ENCODE assay signal across 11 cellular contexts in the genomic region with DNA sequence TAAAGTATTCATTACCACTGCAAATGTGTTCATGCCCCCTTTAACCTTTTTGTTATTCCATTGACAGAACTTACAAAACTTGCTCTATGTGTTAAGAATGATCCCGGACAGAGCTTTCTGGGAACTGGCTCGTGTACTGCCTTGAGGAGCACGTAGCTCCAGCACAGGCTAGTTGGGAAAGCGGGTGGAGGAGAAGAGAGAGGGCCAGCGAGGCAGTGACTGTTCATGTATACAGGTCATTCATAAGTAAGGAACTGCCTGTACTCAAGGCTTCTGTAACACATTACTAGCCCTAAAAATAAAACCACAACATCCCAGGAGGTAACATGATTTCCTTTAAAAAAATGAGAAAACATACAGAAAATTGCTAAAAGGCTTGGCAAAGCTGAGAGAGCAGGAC.
DNase-seq lines count a peak whose midpoint lies in the region; ATAC-seq and TF ChIP-seq lines count a peak whose summit lies in the region.
"Had no signal": no experiment of that assay in that cellular context is flagged by ENCODE, and none has a peak within 500 bp of the region (broad histone marks: within the 10 kb centered on the region; RNA-seq: fewer than 3 reads in every experiment).

No MANE protein-coding gene starts in this region.

- peak overlapping the region; percentile 64 for H3K27ac ChIP-seq in A673 (ENCODE audit: low read depth, low read length, poor library complexity, severe bottlenecking)
- no peak overlapping the region for H3K27ac ChIP-seq in esophagus muscularis mucosa (replicated peaks in 1 of 4)
- H3K27ac ChIP-seq in neural progenitor cell = peak overlapping the region; percentile 28

- 78% methylated on average over 5 of the region's 5 CpGs for WGBS in esophagus muscularis mucosa

- TF ChIP-seq EP300 in esophagus muscularis mucosa (IDR thresholded peaks at IDR 0.05) = no peak

- H3K27me3 Mint-ChIP-seq in neural progenitor cell (ENCODE audit: insufficient read depth, low read depth) = no peaks in the 10 kb centered on the region
- H3K27me3 Mint-ChIP-seq in stimulated activated memory B cell treated with anti-CD40 and anti-IgM and Interleukin-4, amounts not matched to agents 10 μg/mL and 1 μg/mL and 100 μg/mL, for 72 hours = no peaks in the 10 kb centered on the region

- H3K4me3 Mint-ChIP-seq in neural progenitor cell = peak overlapping the region; percentile 58
- H3K4me3 Mint-ChIP-seq in stimulated activated memory B cell treated with anti-CD40 and anti-IgM and Interleukin-4, amounts not matched to agents 10 μg/mL and 1 μg/mL and 100 μg/mL, for 72 hours = no peak overlapping the region

- H3K79me2 ChIP-seq in neural progenitor cell (ENCODE audit: low read depth) = no peaks in the 10 kb centered on the region

- H3K27me3 ChIP-seq in A673 (replicated peaks; ENCODE audit: insufficient read depth, low read depth, low read length, poor library complexity) = no peaks in the 10 kb centered on the region
- H3K27me3 ChIP-seq in esophagus muscularis mucosa = no peaks in the 10 kb centered on the region
- H3K27me3 ChIP-seq in neural progenitor cell = no peaks in the 10 kb centered on the region

- TF ChIP-seq POLR2A in esophagus muscularis mucosa (IDR thresholded peaks at IDR 0.05; ENCODE audit: low read depth) = no peak

- H2AFZ ChIP-seq in neural progenitor cell (replicated peaks) = no peak overlapping the region

- no peaks in the 10 kb centered on the region for H3K9me3 Mint-ChIP-seq in neural progenitor cell
- no peaks in the 10 kb centered on the region for H3K9me3 Mint-ChIP-seq in stimulated activated memory B cell treated with anti-CD40 and anti-IgM and Interleukin-4, amounts not matched to agents 10 μg/mL and 1 μg/mL and 100 μg/mL, for 72 hours

- H3K36me3 ChIP-seq in A673 (ENCODE audit: insufficient read depth, low read length, poor library complexity, severe bottlenecking) (no peaks in the 10 kb centered on the region), esophagus muscularis mucosa (peaks cover 0 to 8% (median 2%) of the 10 kb centered on the region in 4 donors), neural progenitor cell (no peaks in the 10 kb centered on the region)

- intact Hi-C loops in A673 (cut with micrococcal nuclease; ENCODE audit: unreplicated experiment) = loop anchor here (5.0 to 10.0 kb wide), 2 partner anchors 109 to 206 kb away; a partner anchor contains a TSS
- intact Hi-C loops in esophagus muscularis mucosa (cut with DNase I) = loop anchor here (5.0 to 10.0 kb wide), 2 partner anchors 109 to 176 kb away; a partner anchor contains a TSS

- H3K4me1 ChIP-seq in A673 (ENCODE audit: insufficient read depth, low read length, poor library complexity, severe bottlenecking) (peaks cover 40% of the 10 kb centered on the region), esophagus muscularis mucosa (peaks cover 0 to 3% (median 0%) of the 10 kb centered on the region in 4 donors), neural progenitor cell (peaks cover 35% of the 10 kb centered on the region)

- no peak for ATAC-seq in HG03025 (IDR thresholded peaks at IDR 0.05; ENCODE audit: low FRiP score, unreplicated experiment)
- ATAC-seq in GM21423 (IDR thresholded peaks at IDR 0.05; ENCODE audit: unreplicated experiment) = no peak
- ATAC-seq in HG02763 (IDR thresholded peaks at IDR 0.05; ENCODE audit: unreplicated experiment) = no peak
- no peak for ATAC-seq in stimulated activated memory B cell treated with anti-CD40 and anti-IgM and Interleukin-4, amounts not matched to agents 10 μg/mL and 1 μg/mL and 100 μg/mL, for 72 hours

- peaks cover 36% of the 10 kb centered on the region for H3F3A ChIP-seq in neural progenitor cell (ENCODE audit: low read depth)

- peaks cover 54% of the 10 kb centered on the region for H3K4me1 Mint-ChIP-seq in neural progenitor cell
- peaks cover 24% of the 10 kb centered on the region for H3K4me1 Mint-ChIP-seq in stimulated activated memory B cell treated with anti-CD40 and anti-IgM and Interleukin-4, amounts not matched to agents 10 μg/mL and 1 μg/mL and 100 μg/mL, for 72 hours

- H4K20me1 ChIP-seq in neural progenitor cell (ENCODE audit: low read depth) = peaks cover 6% of the 10 kb centered on the region

- peaks cover 17% of the 10 kb centered on the region for H3K36me3 Mint-ChIP-seq in neural progenitor cell
- H3K36me3 Mint-ChIP-seq in stimulated activated memory B cell treated with anti-CD40 and anti-IgM and Interleukin-4, amounts not matched to agents 10 μg/mL and 1 μg/mL and 100 μg/mL, for 72 hours = peaks cover 29% of the 10 kb centered on the region

- H3K9me3 ChIP-seq in A673 (ENCODE audit: low read depth, low read length, poor library complexity, severe bottlenecking) (no peaks in the 10 kb centered on the region), esophagus muscularis mucosa (no peaks in the 10 kb centered on the region), neural progenitor cell (ENCODE audit: low read depth) (no peaks in the 10 kb centered on the region)

- no peak for DNase-seq in A673 (ENCODE audit: low spot score)
- peak; percentile 57 for DNase-seq in NCI-H526 treated with DMSO at 0.1 percent for 48 hours (lab: John Stamatoyannopoulos, UW)
- DNase-seq in esophagus muscularis mucosa (ENCODE audit: extremely low spot score) = peak; percentile 68
- peak; percentile 12 for DNase-seq in neural progenitor cell (ENCODE audit: low spot score)
- DNase-seq: anterior cingulate cortex, EL, NCI-H82 had no signal

- no peak overlapping the region for H3K4me3 ChIP-seq in A673 (ENCODE audit: low read depth, low read length, poor library complexity, severe bottlenecking)
- H3K4me3 ChIP-seq in esophagus muscularis mucosa = no peak overlapping the region
- H3K4me3 ChIP-seq in neural progenitor cell = no peak overlapping the region

- no peak for TF ChIP-seq CTCF in A673 (conservative IDR thresholded peaks at IDR 0.05; ENCODE audit: low read depth, low read length)
- TF ChIP-seq CTCF in esophagus muscularis mucosa (IDR thresholded peaks at IDR 0.05) = no peak
- TF ChIP-seq CTCF in neural progenitor cell (IDR thresholded peaks at IDR 0.05) = no peak

- CTCF ChIA-PET in A673 (lab: Charles Lee) = no interaction called here

- H3K9ac ChIP-seq in neural progenitor cell = no peak overlapping the region

- peak overlapping the region; percentile 86 for H3K27ac Mint-ChIP-seq in neural progenitor cell
- H3K27ac Mint-ChIP-seq in stimulated activated memory B cell treated with anti-CD40 and anti-IgM and Interleukin-4, amounts not matched to agents 10 μg/mL and 1 μg/mL and 100 μg/mL, for 72 hours = no peak overlapping the region

- POLR2A ChIA-PET in A673 (lab: Charles Lee; ENCODE audit: low non-redundant PET) = no interaction called here

- no TSS peak for BruUV-seq in A673 (replicated peaks; lab: Mats Ljungman, UMichigan)

- H3K4me2 ChIP-seq in neural progenitor cell = peak overlapping the region; percentile 61

Comparison
In these comparisons a context has a peak if more than half of its experiments do, and no peak if none do; other contexts are left out.
1. H3K27ac ChIP-seq: peak in A673 (single experiment) and neural progenitor cell (single experiment); none in esophagus muscularis mucosa (0 of 4).